ENCODE assay signal across 1 cellular context in genomic region chr2:47402805-47403691, GRCh38.
TF ChIP-seq lines count a peak whose summit lies in the region.

MSH2 (plus strand) TSS chr2:47403156; CDS start chr2:47403192, 36 bp downstream.

TF ChIP-seq in HepG2, 621 proteins besides CTCF, POLR2A, EP300 and RAD21 (continued from another document and continues in another):
- TF ChIP-seq TEAD2 (CRISPR knock-in tag; IDR thresholded peaks at IDR 0.05) (0 out of 2 replicates have a peak, but pooled peaks have one; percentile 27), NR2F1 (CRISPR knock-in tag; IDR thresholded peaks at IDR 0.05) (no peak; a peak in 1 of 4 replicates), THAP11 (CRISPR knock-in tag; IDR thresholded peaks at IDR 0.05) (peak; percentile 83), GTF3A (CRISPR knock-in tag; conservative IDR thresholded peaks at IDR 0.05) (0 out of 2 replicates have a peak, but pooled peaks have one; percentile 50), TP53 (CRISPR knock-in tag; conservative IDR thresholded peaks at IDR 0.05) (no peak), ZNF670 (CRISPR knock-in tag; IDR thresholded peaks at IDR 0.05; ENCODE audit: borderline replicate concordance) (peak; percentile 80; the same call in 1 of the 2 replicates), ZBTB10 (CRISPR knock-in tag; IDR thresholded peaks at IDR 0.05; ENCODE audit: borderline replicate concordance) (peak; percentile 71; the same call in 1 of the 2 replicates), NONO (IDR thresholded peaks at IDR 0.05) (no peak), NONO (CRISPR knock-in tag; conservative IDR thresholded peaks at IDR 0.05) (peak; percentile 88), IRF9 (CRISPR knock-in tag; IDR thresholded peaks at IDR 0.05; ENCODE audit: borderline replicate concordance) (peak; percentile 99), STAT5B (CRISPR knock-in tag; IDR thresholded peaks at IDR 0.05) (no peak; the same call in none of the 2 replicates), ELK4 (CRISPR knock-in tag; IDR thresholded peaks at IDR 0.05; ENCODE audit: borderline replicate concordance) (peak; percentile 76; the same call in 1 of the 2 replicates), ZMAT5 (CRISPR knock-in tag; IDR thresholded peaks at IDR 0.05; ENCODE audit: borderline replicate concordance, low read depth) (no peak), ZNF75D (CRISPR knock-in tag; IDR thresholded peaks at IDR 0.05; ENCODE audit: borderline replicate concordance) (no peak; the same call in 1 of the 2 replicates), ZNF367 (CRISPR knock-in tag; IDR thresholded peaks at IDR 0.05; ENCODE audit: borderline replicate concordance) (0 out of 2 replicates have a peak, but pooled peaks have one; percentile 95), SP1 (IDR thresholded peaks at IDR 0.05) (no peak), SP1 (CRISPR knock-in tag; IDR thresholded peaks at IDR 0.05) (0 out of 2 replicates have a peak, but pooled peaks have one; percentile 25), MLXIP (CRISPR knock-in tag; IDR thresholded peaks at IDR 0.05; ENCODE audit: borderline replicate concordance) (peak; percentile 86), ZNF691 (CRISPR knock-in tag; IDR thresholded peaks at IDR 0.05; ENCODE audit: borderline replicate concordance, low read depth) (peak; percentile 47; the same call in 1 of the 2 replicates), TCF7 (IDR thresholded peaks at IDR 0.05; ENCODE audit: low read depth) (0 out of 2 replicates have a peak, but pooled peaks have one; percentile 3), TCF12 (IDR thresholded peaks at IDR 0.05) (no peak), TCF12 (CRISPR knock-in tag; IDR thresholded peaks at IDR 0.05) (peak; percentile 3), ZSCAN9 (CRISPR knock-in tag; IDR thresholded peaks at IDR 0.05; ENCODE audit: borderline replicate concordance) (no peak; the same call in 1 of the 2 replicates), ZNF841 (CRISPR knock-in tag; IDR thresholded peaks at IDR 0.05; ENCODE audit: borderline replicate concordance) (peak; percentile 80; the same call in 1 of the 2 replicates), SIX1 (CRISPR knock-in tag; IDR thresholded peaks at IDR 0.05; ENCODE audit: borderline replicate concordance) (no peak), NFKB2 (CRISPR knock-in tag; IDR thresholded peaks at IDR 0.05; ENCODE audit: borderline replicate concordance) (peak; percentile 99), ZNF704 (CRISPR knock-in tag; IDR thresholded peaks at IDR 0.05; ENCODE audit: borderline replicate concordance) (peak; percentile 99), ZNF816 (CRISPR knock-in tag; IDR thresholded peaks at IDR 0.05; ENCODE audit: borderline replicate concordance) (peak; percentile 98; the same call in 1 of the 2 replicates), ZNF737 (CRISPR knock-in tag; IDR thresholded peaks at IDR 0.05; ENCODE audit: borderline replicate concordance) (no peak; the same call in 1 of the 2 replicates), HES4 (CRISPR knock-in tag; IDR thresholded peaks at IDR 0.05; ENCODE audit: borderline replicate concordance) (peak; percentile 95; the same call in 1 of the 2 replicates), ZNF609 (CRISPR knock-in tag; IDR thresholded peaks at IDR 0.05; ENCODE audit: borderline replicate concordance) (peak; percentile 68), ATF3 (CRISPR knock-in tag; IDR thresholded peaks at IDR 0.05) (peak; percentile 46; the same call in 1 of the 2 replicates), BCLAF1 (IDR thresholded peaks at IDR 0.05) (no peak), MZF1 (CRISPR knock-in tag; IDR thresholded peaks at IDR 0.05; ENCODE audit: borderline replicate concordance) (no peak; the same call in 1 of the 2 replicates), FOXC1 (CRISPR knock-in tag; IDR thresholded peaks at IDR 0.05; ENCODE audit: borderline replicate concordance) (peak; percentile 100), FOXA1 (IDR thresholded peaks at IDR 0.05) (no peak), FOXA1 (CRISPR knock-in tag; IDR thresholded peaks at IDR 0.05) (peak; percentile 98), SOX5 (CRISPR knock-in tag; IDR thresholded peaks at IDR 0.05; ENCODE audit: borderline replicate concordance) (peak; percentile 27; the same call in 1 of the 2 replicates)
